17 cellular contexts compared by ENCODE assay signal in genomic region chr2:96330407-96330806, GRCh38. TPM values are rescaled to one million over a fixed set of nuclear protein-coding genes. Genes with fewer than 3 reads are reported as not detected.
DNase-seq lines count a peak whose midpoint lies in the region; ATAC-seq, FAIRE-seq and TF ChIP-seq lines count a peak whose summit lies in the region.
"Had no signal": no experiment of that assay in that cellular context is flagged by ENCODE, and none has a peak within 500 bp of the region (broad histone marks: within the 10 kb centered on the region; RNA-seq: fewer than 3 reads in every experiment).

No MANE protein-coding gene starts in this region.

- peaks cover 8% of the 10 kb centered on the region for H3K4me1 ChIP-seq in astrocyte (ENCODE audit: insufficient read depth, low read length)
- H3K4me1 ChIP-seq in keratinocyte (ENCODE audit: control insufficient read depth, extremely low read depth, insufficient read depth, low read length) = peaks cover 22% of the 10 kb centered on the region
- peaks cover 0 to 34% (median 18%) of the 10 kb centered on the region in 4 donors for H3K4me1 ChIP-seq in stomach

- H3K4me3 Mint-ChIP-seq in astrocyte (ENCODE audit: unreplicated experiment) = no peak overlapping the region
- H3K4me3 Mint-ChIP-seq in activated CD4-positive, alpha-beta memory T cell treated with anti-CD3 and anti-CD28 coated beads, Interleukin-2, amount 10 ng/mL, durations not matched to agents 7 days and 5 days = no peak overlapping the region
- H3K4me3 Mint-ChIP-seq: natural killer cell treated with Interleukin-12 subunit alpha and Interleukin-12 subunit beta and Interleukin-15 and Interleukin-18, amount 100 ng/mL, for 72 hours; WTC11 had no signal

- TF ChIP-seq CTCF in C4-2B (conservative IDR thresholded peaks at IDR 0.05) (no peak), astrocyte (IDR thresholded peaks at IDR 0.05; ENCODE audit: insufficient read depth, low read depth, low read length) (no peak), keratinocyte (optimal IDR thresholded peaks at IDR 0.05 in 1 of 3, IDR thresholded peaks at IDR 0.05 in 1 of 3, conservative IDR thresholded peaks at IDR 0.05 in 1 of 3; ENCODE audit: extremely low read depth in 1 of 3, insufficient read depth in 2 of 3, low read length in 3 of 3) (no peak), stomach (IDR thresholded peaks at IDR 0.05) (no peak)

- CTCF ChIA-PET in activated CD4-positive, alpha-beta memory T cell treated with anti-CD3 and anti-CD28 coated beads, Interleukin-2, amount 10 ng/mL, durations not matched to agents 7 days and 5 days (lab: Charles Lee) = no interaction called here

- H3K9ac ChIP-seq in astrocyte (ENCODE audit: low read length) (no peak overlapping the region), keratinocyte (ENCODE audit: control insufficient read depth, extremely low read depth, insufficient read depth, low read length) (no peak overlapping the region)

- no peak overlapping the region for H2AFZ ChIP-seq in astrocyte (ENCODE audit: low read depth, low read length)
- no peak overlapping the region for H2AFZ ChIP-seq in keratinocyte (ENCODE audit: control insufficient read depth, low read length)

- FAIRE-seq in astrocyte (lab: Jason Lieb, UNC) (no peak), keratinocyte (lab: Jason Lieb, UNC) (peak; percentile 46)

- POLR2A ChIA-PET in activated CD4-positive, alpha-beta memory T cell treated with anti-CD3 and anti-CD28 coated beads, Interleukin-2, amount 10 ng/mL, durations not matched to agents 7 days and 5 days (lab: Charles Lee) = interaction anchor here (0.9 to 18.1 kb wide), 3 partner anchors 7 to 25 kb away, joined by 3 to 422 read pairs (median 4); partner anchors contain the start of genes ITPRIPL1 and SNRNP200

- no peak for ATAC-seq in activated CD4-positive, CD25-positive, alpha-beta regulatory T cell treated with anti-CD3 and anti-CD28 coated beads, Interleukin-2, amount 50 U/mL, for 24 hours
- ATAC-seq: left colon; natural killer cell treated with Interleukin-12 subunit alpha and Interleukin-12 subunit beta and Interleukin-15 and Interleukin-18, amount 100 ng/mL, for 72 hours; WTC11 had no signal

- H3K4me2 ChIP-seq in astrocyte (ENCODE audit: low read length) = no peak overlapping the region
- peak overlapping the region; percentile 35 for H3K4me2 ChIP-seq in keratinocyte (ENCODE audit: control insufficient read depth, extremely low read depth, insufficient read depth, low read depth, low read length)

- no peak overlapping the region for H3K27ac Mint-ChIP-seq in astrocyte (ENCODE audit: unreplicated experiment)
- H3K27ac Mint-ChIP-seq in activated CD4-positive, alpha-beta memory T cell treated with anti-CD3 and anti-CD28 coated beads, Interleukin-2, amount 10 ng/mL, durations not matched to agents 7 days and 5 days = no peak overlapping the region
- H3K27ac Mint-ChIP-seq: CD4-positive, CD25-positive, alpha-beta regulatory T cell; WTC11 had no signal

- intact Hi-C loops in stomach (cut with DNase I; ENCODE audit: low total_unique reads) = no loop called here

- peak; percentile 66 for DNase-seq in HPDE6-E6E7 (ENCODE audit: extremely low spot score)
- DNase-seq in astrocyte (ENCODE audit: low read depth) = peak; percentile 18
- peak; percentile 35 for DNase-seq in keratinocyte (ENCODE audit: low read depth, low spot score)
- DNase-seq in stomach = no peak
- no peak for DNase-seq in SHP77 (lab: John Stamatoyannopoulos, UW)
- no peak for DNase-seq in activated CD4-positive, alpha-beta memory T cell treated with anti-CD3 and anti-CD28 coated beads, Interleukin-2, amount 10 ng/mL, durations not matched to agents 7 days and 5 days
- DNase-seq: activated T-cell treated with anti-CD3 and anti-CD28 coated beads, Interleukin-2, amount 50 U/mL, for 1 hour; CD4-positive, CD25-positive, alpha-beta regulatory T cell; dorsolateral prefrontal cortex; glutamatergic neuron; left colon; NCI-H1436 treated with DMSO at 0.1 percent for 48 hours; sigmoid colon had no signal

- H3K4me1 Mint-ChIP-seq in astrocyte (ENCODE audit: low read depth, unreplicated experiment) = peaks cover 5% of the 10 kb centered on the region
- H3K4me1 Mint-ChIP-seq in activated CD4-positive, alpha-beta memory T cell treated with anti-CD3 and anti-CD28 coated beads, Interleukin-2, amount 10 ng/mL, durations not matched to agents 7 days and 5 days = peaks cover 68% of the 10 kb centered on the region

- H3K4me3 ChIP-seq in astrocyte (ENCODE audit: insufficient read depth, low read depth, low read length) (no peak overlapping the region), keratinocyte (ENCODE audit: control insufficient read depth in 2 of 3, extremely low read depth in 1 of 3, insufficient read depth in 2 of 3, low read depth in 1 of 3, low read length in 3 of 3) (no peak overlapping the region), stomach (no peak overlapping the region)
- H3K4me3 ChIP-seq: dorsolateral prefrontal cortex, sigmoid colon had no signal

- WGBS in stomach, 5 donors = 19 to 44% (median 37%) methylated on average over 1 of the region's 1 CpG

- no peaks in the 10 kb centered on the region for H4K20me1 ChIP-seq in astrocyte (ENCODE audit: insufficient read depth, low read length)
- no peaks in the 10 kb centered on the region for H4K20me1 ChIP-seq in keratinocyte (ENCODE audit: control insufficient read depth, extremely low read depth, insufficient read depth, low read length)

- peaks cover 18% of the 10 kb centered on the region for H3K27me3 Mint-ChIP-seq in astrocyte (ENCODE audit: low read depth, unreplicated experiment)
- H3K27me3 Mint-ChIP-seq in activated CD4-positive, alpha-beta memory T cell treated with anti-CD3 and anti-CD28 coated beads, Interleukin-2, amount 10 ng/mL, durations not matched to agents 7 days and 5 days = no peaks in the 10 kb centered on the region
- H3K27me3 Mint-ChIP-seq: CD4-positive, CD25-positive, alpha-beta regulatory T cell; natural killer cell treated with Interleukin-12 subunit alpha and Interleukin-12 subunit beta and Interleukin-15 and Interleukin-18, amount 100 ng/mL, for 72 hours had no signal

- no peak for TF ChIP-seq POLR2A in stomach (IDR thresholded peaks at IDR 0.05)

- peaks cover 7% of the 10 kb centered on the region for H3K36me3 Mint-ChIP-seq in astrocyte (ENCODE audit: low read depth, unreplicated experiment)
- H3K36me3 Mint-ChIP-seq in activated CD4-positive, alpha-beta memory T cell treated with anti-CD3 and anti-CD28 coated beads, Interleukin-2, amount 10 ng/mL, durations not matched to agents 7 days and 5 days (ENCODE audit: low read depth) = peaks cover 62% of the 10 kb centered on the region

- peaks cover 6% of the 10 kb centered on the region for H3K9me3 Mint-ChIP-seq in astrocyte (ENCODE audit: unreplicated experiment)
- H3K9me3 Mint-ChIP-seq in activated CD4-positive, alpha-beta memory T cell treated with anti-CD3 and anti-CD28 coated beads, Interleukin-2, amount 10 ng/mL, durations not matched to agents 7 days and 5 days = no peaks in the 10 kb centered on the region
- H3K9me3 Mint-ChIP-seq: CD4-positive, CD25-positive, alpha-beta regulatory T cell; natural killer cell treated with Interleukin-12 subunit alpha and Interleukin-12 subunit beta and Interleukin-15 and Interleukin-18, amount 100 ng/mL, for 72 hours; WTC11 had no signal

- H3K9me3 ChIP-seq in astrocyte (ENCODE audit: insufficient read depth, low read depth, low read length) (no peaks in the 10 kb centered on the region), keratinocyte (ENCODE audit: control insufficient read depth, low read depth, low read length) (no peaks in the 10 kb centered on the region), stomach (no peaks in the 10 kb centered on the region)
- H3K9me3 ChIP-seq: sigmoid colon had no signal

- H3K27ac ChIP-seq in C4-2B (peak overlapping the region; percentile 62), astrocyte (ENCODE audit: low read depth, low read length) (no peak overlapping the region), keratinocyte (ENCODE audit: control insufficient read depth, insufficient read depth, low read length) (no peak overlapping the region), stomach (no peak overlapping the region)
- H3K27ac ChIP-seq: dorsolateral prefrontal cortex, sigmoid colon had no signal

- H3K79me2 ChIP-seq in astrocyte (ENCODE audit: insufficient read depth, low read length) (peaks cover 7% of the 10 kb centered on the region), keratinocyte (ENCODE audit: control insufficient read depth, insufficient read depth, low read length) (no peaks in the 10 kb centered on the region)

- H3K27me3 ChIP-seq in astrocyte (ENCODE audit: insufficient read depth, low read length) (no peaks in the 10 kb centered on the region), keratinocyte (ENCODE audit: control insufficient read depth, extremely low read depth, insufficient read depth, low read length) (no peaks in the 10 kb centered on the region), stomach (peaks cover 0 to 10% (median 6%) of the 10 kb centered on the region in 3 donors)

- H3K9me1 ChIP-seq in keratinocyte (ENCODE audit: control insufficient read depth, extremely low read depth, insufficient read depth, low read length) = no peaks in the 10 kb centered on the region

- dilution Hi-C loops in keratinocyte (cut with MboI; ENCODE audit: extremely low pct_ligation_motif_present, low sequenced_read_pairs) = no loop called here

- no peak for TF ChIP-seq EP300 in stomach (IDR thresholded peaks at IDR 0.05)

- H3K36me3 ChIP-seq in astrocyte (ENCODE audit: insufficient read depth, low read length) (no peaks in the 10 kb centered on the region), keratinocyte (ENCODE audit: control insufficient read depth in 2 of 2, extremely low read depth in 1 of 2, insufficient read depth in 2 of 2, low read length in 2 of 2) (peaks cover 0 to 4% of the 10 kb centered on the region in 2 experiments), stomach (no peaks in the 10 kb centered on the region)
- H3K36me3 ChIP-seq: sigmoid colon had no signal

RNA-seq across cellular contexts. Expression of gene NCAPH, which starts 5.2 kb away (rescaled TPM):
- total RNA-seq in astrocyte (2.5 and 2.8 TPM in 2 replicates), stomach (1 to 10 TPM; 1.3 to 7.7 (median 1.8) TPM)
- polyA plus RNA-seq in keratinocyte (2.1 to 21.1 TPM (median 14.4 TPM) in 3 replicates), stomach (1 to 10 TPM; 3.1 to 4.7 (median 3.3) TPM)
- 0.41 TPM for polyA plus RNA-seq in keratinocyte (2011; ENCODE audit: low read depth)
- polyA plus RNA-seq in keratinocyte (2011; cell fraction: cytosol; rRNA removed) = 3.7 and 3.9 TPM in 2 replicates
- polyA plus RNA-seq in keratinocyte (2011; cell fraction: nucleus; rRNA removed) = 3.7 and 4.1 TPM in 2 replicates
- 10.9 TPM in 1 of 2 replicates, not detected in the other for polyA plus RNA-seq in keratinocyte (2012; ENCODE audit: low replicate concordance)
- 2.8 to 22.4 TPM (median 11.7 TPM) in 3 replicates for polyA minus RNA-seq in keratinocyte
- polyA minus RNA-seq in keratinocyte (2011; cell fraction: cytosol; rRNA and poly(A)+ RNA removed) = 3.5 TPM
- 1.4 and 1.5 TPM in 2 replicates for polyA minus RNA-seq in keratinocyte (2011; cell fraction: nucleus; rRNA and poly(A)+ RNA removed)
- 10 to 100 TPM; 79.6 to 89.4 TPM for total RNA-seq in activated CD4-positive, alpha-beta memory T cell treated with anti-CD3 and anti-CD28 coated beads, Interleukin-2, amount 10 ng/mL, durations not matched to agents 7 days and 5 days

RNA-seq across cellular contexts. Expression of gene ITPRIPL1, which starts 5.3 kb away (rescaled TPM):
- total RNA-seq in astrocyte (0.10 and 0.45 TPM in 2 replicates), stomach (1 to 10 TPM in 1 of 5 donors, under 1 TPM in 1, not detected in 3; 0.29 to 3.9 TPM)
- polyA plus RNA-seq in keratinocyte (0.28 to 0.66 TPM (median 0.58 TPM) in 3 replicates), stomach (under 1 TPM in 2 of 3 donors, not detected in 1; 0.44 to 0.78 TPM)
- polyA plus RNA-seq in keratinocyte (2011; ENCODE audit: low read depth) = not detected
- 0.10 and 0.11 TPM in 2 replicates for polyA plus RNA-seq in keratinocyte (2011; cell fraction: cytosol; rRNA removed)
- polyA plus RNA-seq in keratinocyte (2011; cell fraction: nucleus; rRNA removed) = 0.39 and 0.49 TPM in 2 replicates
- 0.07 and 0.72 TPM in 2 replicates for polyA plus RNA-seq in keratinocyte (2012; ENCODE audit: low replicate concordance)
- 0.20 to 0.79 TPM (median 0.26 TPM) in 3 replicates for polyA minus RNA-seq in keratinocyte
- polyA minus RNA-seq in keratinocyte (2011; cell fraction: cytosol; rRNA and poly(A)+ RNA removed) = not detected
- not detected in 2 replicates for polyA minus RNA-seq in keratinocyte (2011; cell fraction: nucleus; rRNA and poly(A)+ RNA removed)
- total RNA-seq in activated CD4-positive, alpha-beta memory T cell treated with anti-CD3 and anti-CD28 coated beads, Interleukin-2, amount 10 ng/mL, durations not matched to agents 7 days and 5 days = 10 to 100 TPM; 43.7 to 46.3 TPM

RNA-seq across cellular contexts. Expression of gene SNRNP200, which starts 25.1 kb away (rescaled TPM):
- 97.3 and 101 TPM in 2 replicates for total RNA-seq in astrocyte
- 78.4 to 97.5 TPM (median 79.4 TPM) in 3 replicates for polyA plus RNA-seq in keratinocyte
- 95.0 TPM for polyA plus RNA-seq in keratinocyte (2011; ENCODE audit: low read depth)
- 57.6 and 67.6 TPM in 2 replicates for polyA plus RNA-seq in keratinocyte (2011; cell fraction: cytosol; rRNA removed)
- 216 and 245 TPM in 2 replicates for polyA plus RNA-seq in keratinocyte (2011; cell fraction: nucleus; rRNA removed)
- polyA plus RNA-seq in keratinocyte (2012; ENCODE audit: low replicate concordance) = 55.1 and 79.8 TPM in 2 replicates
- 202 to 276 TPM (median 227 TPM) in 3 replicates for polyA minus RNA-seq in keratinocyte
- 68.7 TPM for polyA minus RNA-seq in keratinocyte (2011; cell fraction: cytosol; rRNA and poly(A)+ RNA removed)
- polyA minus RNA-seq in keratinocyte (2011; cell fraction: nucleus; rRNA and poly(A)+ RNA removed) = 131 and 182 TPM in 2 replicates
- 100 to 1,000 TPM in 2 of 5 donors, 10 to 100 TPM in 3; 74.0 to 184 (median 88.1) TPM for total RNA-seq in stomach
- polyA plus RNA-seq in stomach = 10 to 100 TPM; 31.2 to 67.1 (median 33.8) TPM
- 100 to 1,000 TPM; 149 to 156 TPM for total RNA-seq in activated CD4-positive, alpha-beta memory T cell treated with anti-CD3 and anti-CD28 coated beads, Interleukin-2, amount 10 ng/mL, durations not matched to agents 7 days and 5 days

Comparison
In these comparisons a context has a peak if more than half of its experiments do, and no peak if none do; other contexts are left out.
1. DNase-seq: peak in HPDE6-E6E7 (single experiment), astrocyte (single experiment) and keratinocyte (single experiment); none in stomach (single experiment), SHP77 (0 of 2) and activated CD4-positive, alpha-beta memory T cell treated with anti-CD3 and anti-CD28 coated beads, Interleukin-2, amount 10 ng/mL, durations not matched to agents 7 days and 5 days (single experiment).
2. RNA of gene NCAPH, which starts 5.2 kb away (total RNA-seq): 79.6 to 89.4 TPM in activated CD4-positive, alpha-beta memory T cell treated with anti-CD3 and anti-CD28 coated beads, Interleukin-2, amount 10 ng/mL, durations not matched to agents 7 days and 5 days; 2.5 to 2.8 TPM in astrocyte and 1.3 to 7.7 TPM in stomach; every median in the first group is over 4 times any median in the second.
3. RNA of gene ITPRIPL1, which starts 5.3 kb away (total RNA-seq): 43.7 to 46.3 TPM in activated CD4-positive, alpha-beta memory T cell treated with anti-CD3 and anti-CD28 coated beads, Interleukin-2, amount 10 ng/mL, durations not matched to agents 7 days and 5 days; 0.10 to 0.45 TPM in astrocyte and 0.29 to 3.9 TPM in stomach; every median in the first group is over 4 times any median in the second.